8 cellular contexts compared by ENCODE assay signal in the genomic region with DNA sequence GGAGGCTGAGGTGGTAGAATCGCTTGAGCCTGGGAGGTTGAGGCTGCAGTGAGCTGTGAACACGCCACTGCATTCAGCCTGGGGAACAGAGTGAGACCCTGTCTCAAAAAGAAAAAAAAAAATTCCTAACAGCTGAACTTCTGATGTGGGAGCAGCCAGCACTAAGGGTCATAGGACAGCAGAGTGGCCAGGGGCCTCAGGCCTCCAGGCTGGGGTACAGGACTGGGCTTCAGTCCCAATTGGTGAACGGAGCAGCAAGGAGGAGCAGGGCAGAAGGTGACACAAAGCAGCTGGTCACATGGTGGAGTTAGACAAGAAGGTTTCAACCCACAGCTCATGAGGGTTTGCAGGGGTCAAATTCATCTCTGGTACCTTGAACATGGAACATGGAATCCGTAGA.
"Had no signal": no experiment of that assay in that cellular context is flagged by ENCODE, and none has a peak within 500 bp of the region (broad histone marks: within the 10 kb centered on the region; RNA-seq: fewer than 3 reads in every experiment).

No MANE protein-coding gene starts in this region.

- H3K27ac Mint-ChIP-seq: GM23338, HFFc6 had no signal

- ATAC-seq: GM23338, HCT116 had no signal

- H3K9me3 Mint-ChIP-seq: GM23338, H9 had no signal

- DNase-seq: GM23248, GOT3, H7, H9, HCEC 1CT, HFFc6 had no signal

- H3K4me3 Mint-ChIP-seq: GM23338, H9, HFFc6 had no signal
